Comparison of ENCODE assay signal across 9 cellular contexts in the genomic region with DNA sequence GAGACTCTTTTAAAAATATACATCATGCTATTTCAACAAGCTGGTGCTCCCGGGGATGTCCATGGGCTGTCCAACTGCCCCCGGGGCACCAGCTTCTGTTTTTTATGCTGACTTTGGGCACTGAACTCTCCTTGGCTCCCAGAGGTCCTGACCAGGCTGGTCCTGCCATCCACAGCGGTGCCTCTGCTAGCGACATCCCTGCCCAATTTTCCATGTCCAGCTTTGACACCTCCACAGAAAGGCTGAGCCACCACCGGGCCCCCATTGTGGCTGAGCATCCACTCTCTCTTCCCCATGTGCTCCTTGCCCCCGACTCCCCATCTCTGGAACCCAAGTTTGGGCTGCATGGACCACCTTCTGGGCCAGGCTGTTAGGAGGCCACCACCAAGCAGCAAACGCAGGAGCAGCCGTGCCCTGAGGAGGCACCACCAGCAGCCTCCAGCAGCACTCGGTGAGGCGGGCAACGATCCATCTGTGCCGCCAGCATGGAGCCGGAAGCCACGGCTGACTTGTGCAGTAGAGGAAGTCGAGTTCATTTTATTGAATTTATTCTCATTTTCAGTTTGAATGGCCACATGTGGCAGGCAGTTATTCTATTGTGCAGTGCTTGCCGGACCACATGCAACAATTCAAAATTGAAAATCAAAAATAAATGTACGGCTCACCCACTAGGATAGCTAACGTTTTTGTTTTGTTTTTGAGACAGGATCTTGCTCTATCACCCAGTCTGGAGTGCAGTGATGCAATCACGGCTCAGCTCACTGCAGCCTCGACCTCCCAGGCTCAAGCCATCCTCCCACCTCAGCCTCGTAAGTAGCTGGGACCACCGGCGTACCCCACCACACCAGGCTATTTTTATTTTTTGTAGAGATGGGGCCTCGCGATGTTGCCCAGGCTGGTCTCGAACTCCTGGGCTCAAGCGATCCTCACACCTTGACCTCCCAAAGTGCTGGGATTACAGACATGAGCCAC.
A peak's percentile ranks its signal among the peaks of the same experiment; 100 is the strongest.
DNase-seq lines count a peak whose midpoint lies in the region; ATAC-seq and TF ChIP-seq lines count a peak whose summit lies in the region.
"Had no signal": no experiment of that assay in that cellular context is flagged by ENCODE, and none has a peak within 500 bp of the region (broad histone marks: within the 10 kb centered on the region; RNA-seq: fewer than 3 reads in every experiment).

No MANE protein-coding gene starts in this region.

- DNase-seq in AG10803 (ENCODE audit: low read depth) (peak; percentile 27), T-helper 9 cell (no peak), ACHN (no peak), nephron progenitor cell (no peak)
- DNase-seq in central memory CD8-positive, alpha-beta T cell (ENCODE audit: low spot score in 2 of 2): no peak

- H3K9me3 Mint-ChIP-seq in central memory CD8-positive, alpha-beta T cell: no peaks in the 10 kb centered on the region
- H3K9me3 Mint-ChIP-seq in nephron progenitor cell: no peaks in the 10 kb centered on the region

- ATAC-seq in central memory CD8-positive, alpha-beta T cell (replicated peaks; ENCODE audit: extremely low read depth, poor library complexity, severe bottlenecking): no peak
- no peak for ATAC-seq in HG03378 (IDR thresholded peaks at IDR 0.05; ENCODE audit: unreplicated experiment)

- H4K20me1 ChIP-seq in OCI-LY3 (ENCODE audit: insufficient read depth, low read length): no peaks in the 10 kb centered on the region

- H3K4me1 Mint-ChIP-seq in central memory CD8-positive, alpha-beta T cell: peaks cover 41% of the 10 kb centered on the region
- peaks cover 77% of the 10 kb centered on the region for H3K4me1 Mint-ChIP-seq in nephron progenitor cell

- peak overlapping the region; percentile 63 for H3K9ac ChIP-seq in OCI-LY3 (ENCODE audit: low read length)

- H3K4me2 ChIP-seq in OCI-LY3 (ENCODE audit: low read length): peak overlapping the region; percentile 97

- H3K27ac Mint-ChIP-seq in central memory CD8-positive, alpha-beta T cell (ENCODE audit: low read depth): no peak overlapping the region
- H3K27ac Mint-ChIP-seq in nephron progenitor cell: no peak overlapping the region

- no peaks in the 10 kb centered on the region for H3K27me3 Mint-ChIP-seq in central memory CD8-positive, alpha-beta T cell
- peaks cover 13% of the 10 kb centered on the region for H3K27me3 Mint-ChIP-seq in nephron progenitor cell (ENCODE audit: low read depth, poor library complexity)

- peak overlapping the region; percentile 90 for H3K4me3 Mint-ChIP-seq in central memory CD8-positive, alpha-beta T cell
- no peak overlapping the region for H3K4me3 Mint-ChIP-seq in nephron progenitor cell

- H2AFZ ChIP-seq in OCI-LY3 (ENCODE audit: low read depth, low read length): peak overlapping the region; percentile 28

- peaks cover 58% of the 10 kb centered on the region for H3K4me1 ChIP-seq in OCI-LY3 (ENCODE audit: low read length)

- in situ Hi-C loops in ACHN (cut with HindIII; ENCODE audit: low pct_ligation_motif_present, low pct_unique_long_range_greater_than_20kb, low sequenced_read_pairs): loop anchor here (25.0 kb wide), 1 partner anchor 230 kb away; no protein-coding TSS in a partner anchor

- no peak overlapping the region for H3K4me3 ChIP-seq in AG10803 (ENCODE audit: low read length)
- H3K4me3 ChIP-seq in OCI-LY3 (ENCODE audit: low read length): peak overlapping the region; percentile 70
- H3K4me3 ChIP-seq: upper lobe of left lung had no signal

- peaks cover 18% of the 10 kb centered on the region; the same call in 1 of the 2 replicates for H3K79me2 ChIP-seq in OCI-LY3 (ENCODE audit: low read length)

- peak; percentile 22 for TF ChIP-seq POLR2A in GM10847 (IDR thresholded peaks at IDR 0.05; ENCODE audit: extremely low read depth, insufficient read length)

- H3K36me3 ChIP-seq in OCI-LY3 (replicated peaks; ENCODE audit: low read depth, low read length): no peaks in the 10 kb centered on the region

- no peak for TF ChIP-seq CTCF in AG10803 (conservative IDR thresholded peaks at IDR 0.05; ENCODE audit: low read length)
- no peak for TF ChIP-seq CTCF in OCI-LY3 (IDR thresholded peaks at IDR 0.05; ENCODE audit: low read depth, low read length)
- TF ChIP-seq CTCF in nephron progenitor cell (IDR thresholded peaks at IDR 0.05): no peak

- no peaks in the 10 kb centered on the region for H3K9me3 ChIP-seq in OCI-LY3 (ENCODE audit: insufficient read depth, low read length)
- H3K9me3 ChIP-seq: upper lobe of left lung had no signal

- peak overlapping the region; percentile 76 for H3K27ac ChIP-seq in OCI-LY3 (ENCODE audit: low read length)
- H3K27ac ChIP-seq: upper lobe of left lung had no signal

- H3K27me3 ChIP-seq in OCI-LY3 (ENCODE audit: low read depth, low read length): no peaks in the 10 kb centered on the region
- H3K27me3 ChIP-seq: upper lobe of left lung had no signal

- H3K36me3 Mint-ChIP-seq in central memory CD8-positive, alpha-beta T cell (ENCODE audit: insufficient read depth): peaks cover 10% of the 10 kb centered on the region
- H3K36me3 Mint-ChIP-seq in nephron progenitor cell (ENCODE audit: low read depth): no peaks in the 10 kb centered on the region
